Comparison of ENCODE assay signal across 8 cellular contexts in genomic region chr3:12194669-12195161, GRCh38. TPM values are rescaled to one million over a fixed set of nuclear protein-coding genes. Genes with fewer than 3 reads are reported as not detected.
DNase-seq lines count a peak whose midpoint lies in the region; ATAC-seq and TF ChIP-seq lines count a peak whose summit lies in the region.

No MANE protein-coding gene starts in this region.

- peak; percentile 63 for TF ChIP-seq CTCF in GM12801 (IDR thresholded peaks at IDR 0.05; ENCODE audit: extremely low read depth, insufficient read length)
- TF ChIP-seq CTCF in neutrophil (IDR thresholded peaks at IDR 0.05), result peak; percentile 32

- H3K9me3 Mint-ChIP-seq in activated T-cell treated with anti-CD3 and anti-CD28 coated beads, Interleukin-2, amount 50 U/mL, for 72 hours, result no peaks in the 10 kb centered on the region

- H3K27me3 Mint-ChIP-seq in activated T-cell treated with anti-CD3 and anti-CD28 coated beads, Interleukin-2, amount 50 U/mL, for 72 hours (ENCODE audit: low read depth), result peaks cover 13% of the 10 kb centered on the region

- H3K4me3 Mint-ChIP-seq in activated T-cell treated with anti-CD3 and anti-CD28 coated beads, Interleukin-2, amount 50 U/mL, for 72 hours, result peak overlapping the region; percentile 70 to 78

- H3K4me3 ChIP-seq in neutrophil (ENCODE audit: low read depth in 1 of 2, low read length in 1 of 2) (peak overlapping the region; percentile 20 to 25), HAP-1 (no peak overlapping the region)

- peaks cover 64% of the 10 kb centered on the region for H3K4me1 Mint-ChIP-seq in activated T-cell treated with anti-CD3 and anti-CD28 coated beads, Interleukin-2, amount 50 U/mL, for 72 hours (ENCODE audit: low read depth)

- H3K4me1 ChIP-seq in neutrophil (ENCODE audit: control insufficient read depth in 1 of 2, insufficient read depth in 1 of 2, low read depth in 1 of 2, low read length in 1 of 2), result peaks cover 59 to 60% of the 10 kb centered on the region in 2 experiments
- no peaks in the 10 kb centered on the region; the same call in 1 of the 2 replicates for H3K4me1 ChIP-seq in HAP-1

- H3K9me3 ChIP-seq in neutrophil (no peaks in the 10 kb centered on the region), HAP-1 (no peaks in the 10 kb centered on the region)

- H3K36me3 Mint-ChIP-seq in activated T-cell treated with anti-CD3 and anti-CD28 coated beads, Interleukin-2, amount 50 U/mL, for 72 hours (ENCODE audit: insufficient read depth in 2 of 2), result no peaks in the 10 kb centered on the region

- in situ Hi-C loops in HAP-1 (cut with MboI; ENCODE audit: low sequenced_read_pairs), result no loop called here

- ATAC-seq in GM19467 (IDR thresholded peaks at IDR 0.05; ENCODE audit: unreplicated experiment), result peak; percentile 47
- peak; percentile 49 for ATAC-seq in HG03469 (IDR thresholded peaks at IDR 0.05; ENCODE audit: unreplicated experiment)
- peak; percentile 56 to 63 for ATAC-seq in activated T-cell treated with anti-CD3 and anti-CD28 coated beads, Interleukin-2, amount 50 U/mL, for 72 hours (replicated peaks in 1 of 2)

- H3K27me3 ChIP-seq in neutrophil (no peaks in the 10 kb centered on the region), HAP-1 (ENCODE audit: low read depth) (no peaks in the 10 kb centered on the region)

- peak overlapping the region; percentile 81 for H3K27ac ChIP-seq in neutrophil

- DNase-seq in activated T-cell treated with anti-CD3 and anti-CD28 coated beads, Interleukin-2, amount 50 U/mL, for 72 hours, result peak; percentile 61 to 63
- no peak for DNase-seq in KG1 (lab: John Stamatoyannopoulos, UW)
- no peak for DNase-seq in HAP-1 (ENCODE audit: low spot score in 2 of 2)
- no peak for DNase-seq in ureter (ENCODE audit: low spot score)

- H3K36me3 ChIP-seq in neutrophil, result no peaks in the 10 kb centered on the region
- H3K36me3 ChIP-seq in HAP-1 (replicated peaks), result no peaks in the 10 kb centered on the region

- peak overlapping the region; percentile 100 for H3K27ac Mint-ChIP-seq in activated T-cell treated with anti-CD3 and anti-CD28 coated beads, Interleukin-2, amount 50 U/mL, for 72 hours

RNA-seq across cellular contexts. Expression of gene TIMP4, which starts 36.0 kb away (rescaled TPM):
- under 1 TPM; 0.24 to 0.28 TPM for total RNA-seq in activated T-cell treated with anti-CD3 and anti-CD28 coated beads, Interleukin-2, amount 50 U/mL, for 72 hours
- total RNA-seq in ureter, result 16.5 TPM

Comparison
In these comparisons a context has a peak if more than half of its experiments do, and no peak if none do; other contexts are left out.
1. DNase-seq: peak in activated T-cell treated with anti-CD3 and anti-CD28 coated beads, Interleukin-2, amount 50 U/mL, for 72 hours (2 of 2); none in KG1 (single experiment), HAP-1 (0 of 2) and ureter (single experiment).
2. RNA of gene TIMP4, which starts 36.0 kb away (total RNA-seq): 16.5 TPM in ureter (single experiment); 0.24 to 0.28 TPM in activated T-cell treated with anti-CD3 and anti-CD28 coated beads, Interleukin-2, amount 50 U/mL, for 72 hours; every median in the first group is over 10 times any median in the second.
3. Peak in every context shown above with its lines, with median percentiles within 50 percentile points of each other: ATAC-seq.